Comparison of ENCODE assay signal across 8 cellular contexts in genomic region chr4:67545199-67545995, GRCh38. TPM values are rescaled to one million over a fixed set of nuclear protein-coding genes. Genes with fewer than 3 reads are reported as not detected.
A peak's percentile ranks its signal among the peaks of the same experiment; 100 is the strongest.
DNase-seq lines count a peak whose midpoint lies in the region; ATAC-seq and TF ChIP-seq lines count a peak whose summit lies in the region.

CENPC (minus strand) TSS chr4:67545503; CDS start chr4:67545355, 148 bp downstream.

- TF ChIP-seq POLR2A in right lobe of liver (IDR thresholded peaks at IDR 0.05), result peak; percentile 81

- intact Hi-C loops in CD14-positive monocyte (cut with micrococcal nuclease), result loop anchor here in 1 of 2 donors (10.0 kb wide), 1 partner anchor 149 kb away; no protein-coding TSS in a partner anchor
- intact Hi-C loops in right lobe of liver (cut with DNase I), result no loop called here

- peak within 1 kb of the TSS; percentile 95 to 100 (median 98) for H3K27ac Mint-ChIP-seq in CD14-positive monocyte

- peak within 1 kb of the TSS; percentile 82 to 88 (median 82) for H3K27ac ChIP-seq in right lobe of liver

- WGBS in right lobe of liver (ENCODE audit: insufficient coverage, low coverage, low lambda C conversion rate, missing lambda C conversion rate), result under 1% methylated on average over 19 of the region's 53 CpGs

- no peaks in the 10 kb centered on the region for H3K27me3 Mint-ChIP-seq in CD14-positive monocyte (ENCODE audit: low read depth in 3 of 3)

- peaks cover 0 to 25% (median 2%) of the 10 kb centered on the region in 4 donors for H3K4me1 ChIP-seq in right lobe of liver

- H3K9me3 Mint-ChIP-seq in CD14-positive monocyte, result peaks cover 0 to 2% (median 0%) of the 10 kb centered on the region in 7 donors

- DNase-seq in CD14-positive monocyte (ENCODE audit: low spot score) (peak; percentile 88), NCI-H82 (lab: John Stamatoyannopoulos, UW) (peak; percentile 97), dermis microvascular lymphatic vessel endothelial cell (ENCODE audit: low read depth in 2 of 2) (peak; percentile 94 to 99), right lobe of liver (peak; percentile 97 to 98 (median 98))
- peak; percentile 94 to 97 for DNase-seq in activated CD4-positive, alpha-beta T cell treated with anti-CD3 and anti-CD28 coated beads, Interleukin-2, amount 50 U/mL, for 48 hours
- peak; percentile 88 for DNase-seq in stimulated activated CD4-positive, alpha-beta T cell treated with anti-CD3 and anti-CD28 coated beads, Interleukin-4, amount 100 ng/mL, for 4 hours

- H3K27me3 ChIP-seq in right lobe of liver, result no peaks in the 10 kb centered on the region

- H3K36me3 Mint-ChIP-seq in CD14-positive monocyte, result peaks cover 21 to 22% of the 10 kb centered on the region in 2 donors

- peaks cover 22% of the 10 kb centered on the region for H3K4me1 Mint-ChIP-seq in CD14-positive monocyte

- no peaks in the 10 kb centered on the region for H3K9me3 ChIP-seq in right lobe of liver

- peak; percentile 96 for ATAC-seq in GM19397 (IDR thresholded peaks at IDR 0.05; ENCODE audit: unreplicated experiment)
- peak; percentile 95 for ATAC-seq in HG03571 (IDR thresholded peaks at IDR 0.05; ENCODE audit: unreplicated experiment)
- ATAC-seq in right lobe of liver, result peak; percentile 98 to 100 (median 99)

- H3K4me3 Mint-ChIP-seq in CD14-positive monocyte, result peak within 1 kb of the TSS; percentile 96 to 98

- H3K4me3 ChIP-seq in right lobe of liver, result peak within 1 kb of the TSS; percentile 68 to 78 (median 68)

- H3K36me3 ChIP-seq in right lobe of liver, result peaks cover 0 to 4% (median 0%) of the 10 kb centered on the region in 4 donors

- TF ChIP-seq CTCF in CD14-positive monocyte (IDR thresholded peaks at IDR 0.05) (no peak), right lobe of liver (IDR thresholded peaks at IDR 0.05) (no peak)

RNA-seq across cellular contexts. Expression of gene CENPC, which starts in this region (rescaled TPM):
- 1 to 10 TPM; 6.3 to 7.2 TPM for polyA plus RNA-seq in CD14-positive monocyte
- total RNA-seq in dermis microvascular lymphatic vessel endothelial cell (10.0 and 12.1 TPM in 2 replicates), right lobe of liver (10 to 100 TPM in 1 of 6 experiments, 1 to 10 TPM in 5; 4.3 to 10.4 (median 6.8) TPM)

Comparison
In these comparisons a context has a peak if more than half of its experiments do, and no peak if none do; other contexts are left out.
1. Peak in every context shown above with its lines: DNase-seq, ATAC-seq, H3K4me3 ChIP-seq and H3K27ac ChIP-seq.